Comparison of ENCODE assay signal across 25 cellular contexts in genomic region chr1:201705389-201705788, GRCh38.
A peak's percentile ranks its signal among the peaks of the same experiment; 100 is the strongest.
DNase-seq lines count a peak whose midpoint lies in the region; ATAC-seq and TF ChIP-seq lines count a peak whose summit lies in the region.
"Had no signal": no experiment of that assay in that cellular context is flagged by ENCODE, and none has a peak within 500 bp of the region (broad histone marks: within the 10 kb centered on the region; RNA-seq: fewer than 3 reads in every experiment).

No MANE protein-coding gene starts in this region.

- 0 out of 2 replicates have a peak overlapping the region, but pooled peaks have one; percentile 1 for H3K4me2 ChIP-seq in SK-N-SH
- no peak overlapping the region for H3K4me2 ChIP-seq in osteoblast (ENCODE audit: insufficient read depth, low read length)

- ATAC-seq in SK-N-SH treated with all-trans-retinoic acid at 6 μM for 48 hours, result no peak
- no peak for ATAC-seq in GM18858 (IDR thresholded peaks at IDR 0.05; ENCODE audit: unreplicated experiment)
- ATAC-seq in naive thymus-derived CD4-positive, alpha-beta T cell, result no peak
- no peak for ATAC-seq in stimulated activated naive CD8-positive, alpha-beta T cell treated with anti-CD3 and anti-CD28 coated beads, Interleukin-15, amount 100 ng/mL, for 72 hours
- ATAC-seq: HepG2, K562, Panc1 had no signal

- peaks cover 97% of the 10 kb centered on the region for H3K79me2 ChIP-seq in SK-N-SH (ENCODE audit: insufficient read depth)
- H3K79me2 ChIP-seq in osteoblast (ENCODE audit: insufficient read depth, low read length), result peaks cover 88% of the 10 kb centered on the region

- no peak overlapping the region for H3K9ac ChIP-seq in SK-N-SH

- no peak overlapping the region for H3K27ac Mint-ChIP-seq in naive thymus-derived CD4-positive, alpha-beta T cell
- H3K27ac Mint-ChIP-seq in stimulated activated naive CD8-positive, alpha-beta T cell treated with anti-CD3 and anti-CD28 coated beads, Interleukin-15, amount 100 ng/mL, for 72 hours, result no peak overlapping the region
- H3K27ac Mint-ChIP-seq: B cell had no signal

- POLR2A ChIA-PET in SK-N-SH (lab: Yijun Ruan, JAX), result no interaction called here
- POLR2A ChIA-PET in naive thymus-derived CD4-positive, alpha-beta T cell (lab: Charles Lee), result no interaction called here

- H4K20me1 ChIP-seq in SK-N-SH (ENCODE audit: insufficient read depth), result peaks cover 15% of the 10 kb centered on the region
- H4K20me1 ChIP-seq in osteoblast (ENCODE audit: insufficient read depth, low read length), result peaks cover 37% of the 10 kb centered on the region

- no peak overlapping the region for H2AFZ ChIP-seq in SK-N-SH (ENCODE audit: low read depth)
- H2AFZ ChIP-seq in osteoblast (ENCODE audit: low read length), result no peak overlapping the region

- no peak for TF ChIP-seq RAD21 in SK-N-SH (IDR thresholded peaks at IDR 0.05; ENCODE audit: low read length)

- H3K27me3 ChIP-seq in SK-N-SH (ENCODE audit: insufficient read depth) (no peaks in the 10 kb centered on the region), osteoblast (ENCODE audit: insufficient read depth, low read length) (no peaks in the 10 kb centered on the region)
- H3K27me3 ChIP-seq in naive thymus-derived CD4-positive, alpha-beta T cell (ENCODE audit: control insufficient read depth in 2 of 2, insufficient read depth in 2 of 2, low read length in 2 of 2), result peaks cover 3 to 4% of the 10 kb centered on the region in 2 donors

- H3K4me1 ChIP-seq in SK-N-SH (ENCODE audit: control insufficient read depth in 1 of 2, insufficient read depth in 2 of 2, low read depth in 1 of 2, low read length in 1 of 2) (peaks cover 31 to 54% of the 10 kb centered on the region in 2 experiments), osteoblast (ENCODE audit: insufficient read depth, low read length) (peaks cover 68% of the 10 kb centered on the region)
- H3K4me1 ChIP-seq in naive thymus-derived CD4-positive, alpha-beta T cell (ENCODE audit: control insufficient read depth in 2 of 2, insufficient read depth in 2 of 2, low read length in 2 of 2), result no peaks in the 10 kb centered on the region

- DNase-seq in SK-N-SH (no peak), head of caudate nucleus (peak in 29 of 42 donors; percentile 40 to 83 (median 65)), osteoblast (ENCODE audit: insufficient read length, low spot score, missing footprints) (no peak), GM03348 (ENCODE audit: low spot score) (no peak)
- no peak for DNase-seq in naive thymus-derived CD4-positive, alpha-beta T cell
- no peak for DNase-seq in stimulated activated naive CD8-positive, alpha-beta T cell treated with anti-CD3 and anti-CD28 coated beads, Interleukin-15, amount 100 ng/mL, for 72 hours
- DNase-seq: Calu3, DMS79 treated with DMSO at 0.1 percent for 48 hours, GF-D8, H7, Kasumi-1, MV-4-11, NCI-H1105 treated with DMSO at 0.1 percent for 48 hours, NCI-H146, NCI-H1930, NCI-H2107, NCI-H69, SHP77 treated with DMSO at 0.1 percent for 48 hours had no signal

- H3K36me3 ChIP-seq in SK-N-SH (replicated peaks in 1 of 2; ENCODE audit: control insufficient read depth in 1 of 2, insufficient read depth in 2 of 2, low read length in 1 of 2) (peaks cover 3 to 30% of the 10 kb centered on the region in 2 experiments), osteoblast (ENCODE audit: insufficient read depth, low read length) (peaks cover 8% of the 10 kb centered on the region)
- no peaks in the 10 kb centered on the region for H3K36me3 ChIP-seq in naive thymus-derived CD4-positive, alpha-beta T cell (ENCODE audit: control insufficient read depth in 2 of 3, insufficient read depth in 3 of 3, low read length in 3 of 3)

- H3K9me2 ChIP-seq in SK-N-SH, result no peaks in the 10 kb centered on the region

- intact Hi-C loops in head of caudate nucleus (cut with DNase I), result no loop called here
- intact Hi-C loops in naive thymus-derived CD4-positive, alpha-beta T cell (cut with micrococcal nuclease), result loop anchor here in 1 of 2 donors (2.0 kb wide), 1 partner anchor 223 kb away; no protein-coding TSS in a partner anchor

- peaks cover 0 to 7% (median 0%) of the 10 kb centered on the region in 5 donors for H3K27me3 Mint-ChIP-seq in naive thymus-derived CD4-positive, alpha-beta T cell
- H3K27me3 Mint-ChIP-seq in stimulated activated naive CD8-positive, alpha-beta T cell treated with anti-CD3 and anti-CD28 coated beads, Interleukin-15, amount 100 ng/mL, for 72 hours, result no peaks in the 10 kb centered on the region

- no peak for TF ChIP-seq EP300 in SK-N-SH (IDR thresholded peaks at IDR 0.05; ENCODE audit: borderline replicate concordance in 1 of 2, low read depth in 1 of 2, low read length in 1 of 2)

- CTCF ChIA-PET in SK-N-SH (lab: Yijun Ruan, JAX), result interaction anchor here (0.7 to 35.0 kb wide), 21 partner anchors 9 to 192 kb away, joined by 3 to 827 read pairs (median 8); partner anchors contain the start of gene NAV1
- CTCF ChIA-PET in naive thymus-derived CD4-positive, alpha-beta T cell (lab: Charles Lee), result interaction anchor here (1.1 to 1.2 kb wide), 2 partner anchors 8 to 144 kb away, joined by 3 read pairs; no protein-coding TSS in a partner anchor

- 95% methylated on average over 9 of the region's 9 CpGs for WGBS in SK-N-SH (ENCODE audit: low lambda C conversion rate)

- H3F3A ChIP-seq in SK-N-SH (replicated peaks; ENCODE audit: insufficient read depth), result peaks cover 60% of the 10 kb centered on the region

- H3K4me1 Mint-ChIP-seq in naive thymus-derived CD4-positive, alpha-beta T cell, result peaks cover 0 to 3% (median 0%) of the 10 kb centered on the region in 7 donors
- H3K4me1 Mint-ChIP-seq in stimulated activated naive CD8-positive, alpha-beta T cell treated with anti-CD3 and anti-CD28 coated beads, Interleukin-15, amount 100 ng/mL, for 72 hours, result no peaks in the 10 kb centered on the region
- H3K4me1 Mint-ChIP-seq: B cell had no signal

- no peak overlapping the region for H3K4me3 ChIP-seq in SK-N-SH (ENCODE audit: low read depth in 2 of 2, low read length in 1 of 2)
- H3K4me3 ChIP-seq in osteoblast (ENCODE audit: insufficient read depth, low read length), result no peak overlapping the region
- no peak overlapping the region for H3K4me3 ChIP-seq in naive thymus-derived CD4-positive, alpha-beta T cell (ENCODE audit: low read length)
- H3K4me3 ChIP-seq: K562 had no signal

- no peaks in the 10 kb centered on the region for H3K9me3 ChIP-seq in SK-N-SH
- no peaks in the 10 kb centered on the region for H3K9me3 ChIP-seq in osteoblast (ENCODE audit: low read depth, low read length)
- H3K9me3 ChIP-seq in naive thymus-derived CD4-positive, alpha-beta T cell (ENCODE audit: control insufficient read depth in 2 of 3, low read length in 3 of 3), result no peaks in the 10 kb centered on the region

- peaks cover 0 to 12% (median 3%) of the 10 kb centered on the region in 11 donors for H3K9me3 Mint-ChIP-seq in naive thymus-derived CD4-positive, alpha-beta T cell
- H3K9me3 Mint-ChIP-seq in stimulated activated naive CD8-positive, alpha-beta T cell treated with anti-CD3 and anti-CD28 coated beads, Interleukin-15, amount 100 ng/mL, for 72 hours, result peaks cover 0 to 5% of the 10 kb centered on the region in 2 donors

- H3K36me3 Mint-ChIP-seq in naive thymus-derived CD4-positive, alpha-beta T cell, result peaks cover 0 to 4% (median 0%) of the 10 kb centered on the region in 5 donors

- H3K4me3 Mint-ChIP-seq in naive thymus-derived CD4-positive, alpha-beta T cell, result no peak overlapping the region
- H3K4me3 Mint-ChIP-seq in stimulated activated naive CD8-positive, alpha-beta T cell treated with anti-CD3 and anti-CD28 coated beads, Interleukin-15, amount 100 ng/mL, for 72 hours, result no peak overlapping the region
- H3K4me3 Mint-ChIP-seq: B cell had no signal

- TF ChIP-seq CTCF in SK-N-SH (IDR thresholded peaks at IDR 0.05), result no peak
- no peak for TF ChIP-seq CTCF in osteoblast (IDR thresholded peaks at IDR 0.05; ENCODE audit: extremely low read depth, low read depth, low read length)

- H3K27ac ChIP-seq in SK-N-SH (ENCODE audit: low read depth in 2 of 2, low read length in 1 of 2) (peak overlapping the region in 1 of 2 experiments; percentile 98; a peak in 2 of 4 replicates), osteoblast (ENCODE audit: low read depth, low read length) (peak overlapping the region; percentile 25)
- no peak overlapping the region for H3K27ac ChIP-seq in naive thymus-derived CD4-positive, alpha-beta T cell (ENCODE audit: low read depth, low read length)
- H3K27ac ChIP-seq: 22Rv1 had no signal

TF ChIP-seq in SK-N-SH, 30 proteins besides CTCF, POLR2A, EP300 and RAD21 (continues in another document):
- TF ChIP-seq RFX5 (IDR thresholded peaks at IDR 0.05; ENCODE audit: low read length) (no peak), FOXJ3 (CRISPR knock-in tag; IDR thresholded peaks at IDR 0.05) (no peak), NRF1 (IDR thresholded peaks at IDR 0.05; ENCODE audit: low read depth, low read length) (no peak), ELF1 (IDR thresholded peaks at IDR 0.05) (no peak), YY1 (IDR thresholded peaks at IDR 0.05; ENCODE audit: low read depth) (no peak), USF2 (IDR thresholded peaks at IDR 0.05; ENCODE audit: borderline replicate concordance, low read depth, low read length) (no peak), CHD2 (IDR thresholded peaks at IDR 0.05; ENCODE audit: low read length, partially characterized antibody) (no peak)

TF ChIP-seq in SK-N-SH treated with all-trans-retinoic acid at 6 μM for 48 hours, 23 proteins besides CTCF, POLR2A, EP300 and RAD21 (continues in another document):
- TF ChIP-seq ZC3H10 (CRISPR knock-in tag; IDR thresholded peaks at IDR 0.05) (no peak), ZNF565 (CRISPR knock-in tag; conservative IDR thresholded peaks at IDR 0.05; ENCODE audit: low read depth) (no peak), ESRRG (CRISPR knock-in tag; IDR thresholded peaks at IDR 0.05) (no peak), ZFP30 (CRISPR knock-in tag; IDR thresholded peaks at IDR 0.05) (no peak), SNAI2 (CRISPR knock-in tag; IDR thresholded peaks at IDR 0.05) (no peak), TOX (CRISPR knock-in tag; IDR thresholded peaks at IDR 0.05; ENCODE audit: borderline replicate concordance) (no peak), POU6F1 (CRISPR knock-in tag; IDR thresholded peaks at IDR 0.05; ENCODE audit: borderline replicate concordance, low read depth) (no peak), ZFP3 (CRISPR knock-in tag; IDR thresholded peaks at IDR 0.05) (no peak), GLIS3 (CRISPR knock-in tag; IDR thresholded peaks at IDR 0.05) (no peak), RARB (CRISPR knock-in tag; IDR thresholded peaks at IDR 0.05) (no peak)

Comparison
In these comparisons a context has a peak if more than half of its experiments do, and no peak if none do; other contexts are left out.
1. DNase-seq: peak in head of caudate nucleus (29 of 42); none in SK-N-SH (single experiment), osteoblast (single experiment), GM03348 (single experiment), naive thymus-derived CD4-positive, alpha-beta T cell (0 of 9) and stimulated activated naive CD8-positive, alpha-beta T cell treated with anti-CD3 and anti-CD28 coated beads, Interleukin-15, amount 100 ng/mL, for 72 hours (0 of 2).